ENCODE assay signal across 1 cellular context in genomic region chr12:59652098-59652497, GRCh38.
TF ChIP-seq lines count a peak whose summit lies in the region.

No MANE protein-coding gene starts in this region.

TF ChIP-seq in GM23338, 12 proteins besides CTCF, POLR2A, EP300 and RAD21 (continued from another document):
- TF ChIP-seq ZNF462 (CRISPR knock-in tag; IDR thresholded peaks at IDR 0.05) (no peak), POLR2AphosphoS5 (IDR thresholded peaks at IDR 0.05; ENCODE audit: low read depth) (no peak), JUNB (IDR thresholded peaks at IDR 0.05; ENCODE audit: unreplicated experiment) (no peak), ETS1 (IDR thresholded peaks at IDR 0.05) (no peak), NANOG (IDR thresholded peaks at IDR 0.05; ENCODE audit: borderline replicate concordance) (no peak), EZH2 (IDR thresholded peaks at IDR 0.05; ENCODE audit: low read depth, unreplicated experiment) (no peak), CREB1 (CRISPR knock-in tag; IDR thresholded peaks at IDR 0.05; ENCODE audit: low read depth) (no peak)
